33 cellular contexts compared by ENCODE assay signal in genomic region chr9:1960696-1961095, GRCh38.
"Had no signal": no experiment of that assay in that cellular context is flagged by ENCODE, and none has a peak within 500 bp of the region (broad histone marks: within the 10 kb centered on the region; RNA-seq: fewer than 3 reads in every experiment).

No MANE protein-coding gene starts in this region.

- H3K27ac ChIP-seq: brain microvascular endothelial cell, Peyer's patch, VCaP had no signal

- H3K27me3 ChIP-seq: brain microvascular endothelial cell, Peyer's patch had no signal

- H3K4me1 ChIP-seq: Peyer's patch had no signal

- DNase-seq: activated CD4-positive, alpha-beta T cell treated with anti-CD3 and anti-CD28 coated beads for 1 hour; activated CD4-positive, alpha-beta T cell treated with anti-CD3 and anti-CD28 coated beads for 48 hours; activated CD4-positive, CD25-positive, alpha-beta regulatory T cell; activated CD8-positive, alpha-beta T cell treated with anti-CD3 and anti-CD28 coated beads for 36 hours; activated effector memory CD4-positive, alpha-beta T cell treated with anti-CD3 and anti-CD28 coated beads, Interleukin-2, amount 50 U/mL, for 16 hours; activated naive CD4-positive, alpha-beta T cell; activated naive CD4-positive, alpha-beta T cell treated with anti-CD3 and anti-CD28 coated beads, Interleukin-2, amount 50 U/mL, for 16 hours; activated naive CD8-positive, alpha-beta T cell treated with anti-CD3 and anti-CD28 coated beads for 36 hours; activated T-cell treated with anti-CD3 and anti-CD28 coated beads, Interleukin-2, amount 50 U/mL, for 1 hour; activated T-cell treated with anti-CD3 and anti-CD28 coated beads, Interleukin-2, amount 50 U/mL, for 72 hours; amniotic stem cell; aorta; brain microvascular endothelial cell; central memory CD4-positive, alpha-beta T cell; Karpas-422; KBM-7; NCI-H1105; NCI-H1417 treated with DMSO at 0.1 percent for 48 hours; NCI-H187 treated with DMSO at 0.1 percent for 48 hours; NCI-H2081; NCI-H345; NCI-H510A treated with DMSO at 0.1 percent for 48 hours; NCI-H69; NK-92 treated with Interleukin-12 subunit alpha and Interleukin-12 subunit beta, amount 100 ng/mL, for 24 hours; Peyer's patch; RPMI8226; SW 1271; T-helper 1 cell; T-helper 2 cell; T-helper 9 cell had no signal

- H3K9me3 ChIP-seq: Peyer's patch had no signal

- ATAC-seq: activated CD8-positive, alpha-beta T cell treated with anti-CD3 and anti-CD28 coated beads for 36 hours; activated T-cell treated with anti-CD3 and anti-CD28 coated beads, Interleukin-2, amount 50 U/mL, for 72 hours; activated T-helper 17 cell treated with anti-CD3 and anti-CD28 coated beads, Interleukin-2, amount 50 U/mL, for 72 hours; PC-3 had no signal

- H3K36me3 ChIP-seq: brain microvascular endothelial cell, Peyer's patch had no signal

- H3K4me3 ChIP-seq: Peyer's patch had no signal
